19 cellular contexts compared by ENCODE assay signal in genomic region chr1:48341221-48341620, GRCh38.
"Had no signal": no experiment of that assay in that cellular context is flagged by ENCODE, and none has a peak within 500 bp of the region (broad histone marks: within the 10 kb centered on the region; RNA-seq: fewer than 3 reads in every experiment).

No MANE protein-coding gene starts in this region.

- H3K9me3 ChIP-seq: thyroid gland had no signal

- H3K27me3 Mint-ChIP-seq: activated CD4-positive, alpha-beta T cell treated with anti-CD3 and anti-CD28 coated beads, Interleukin-2, amount 10 ng/mL, durations not matched to agents 24 days and 14 days; activated T-cell treated with anti-CD3 and anti-CD28 coated beads, Interleukin-2, amount 50 U/mL, for 24 hours; dendritic cell treated with granulocyte-macrophage colony-stimulating factor and Interleukin-4, amounts not matched to agents 40 ng/mL and 50 ng/mL, for 4 days had no signal

- H3K27me3 ChIP-seq: esophagus squamous epithelium, thyroid gland had no signal

- H3K4me3 Mint-ChIP-seq: activated CD4-positive, alpha-beta T cell treated with anti-CD3 and anti-CD28 coated beads, Interleukin-2, amount 10 ng/mL, durations not matched to agents 24 days and 14 days; activated CD8-positive, alpha-beta T cell treated with anti-CD3 and anti-CD28 coated beads, Interleukin-2, amount 10 ng/mL, durations not matched to agents 7 days and 5 days; activated naive CD4-positive, alpha-beta T cell treated with anti-CD3 and anti-CD28 coated beads for 36 hours; activated T-cell treated with anti-CD3 and anti-CD28 coated beads, Interleukin-2, amount 50 U/mL, for 24 hours; dendritic cell treated with granulocyte-macrophage colony-stimulating factor and Interleukin-4, amounts not matched to agents 40 ng/mL and 50 ng/mL, for 4 days had no signal

- H3K27ac Mint-ChIP-seq: activated CD4-positive, alpha-beta T cell treated with anti-CD3 and anti-CD28 coated beads, Interleukin-2, amount 10 ng/mL, durations not matched to agents 24 days and 14 days; activated CD8-positive, alpha-beta T cell treated with anti-CD3 and anti-CD28 coated beads, Interleukin-2, amount 10 ng/mL, durations not matched to agents 7 days and 5 days; activated naive CD4-positive, alpha-beta T cell treated with anti-CD3 and anti-CD28 coated beads for 36 hours; activated T-cell treated with anti-CD3 and anti-CD28 coated beads, Interleukin-2, amount 50 U/mL, for 24 hours; dendritic cell treated with granulocyte-macrophage colony-stimulating factor and Interleukin-4, amounts not matched to agents 40 ng/mL and 50 ng/mL, for 4 days had no signal

- H3K4me1 ChIP-seq: esophagus squamous epithelium, left ventricle myocardium inferior, thyroid gland had no signal

- DNase-seq: activated CD4-positive, alpha-beta T cell treated with anti-CD3 and anti-CD28 coated beads, Interleukin-2, amount 10 ng/mL, durations not matched to agents 24 days and 14 days; activated CD8-positive, alpha-beta T cell treated with anti-CD3 and anti-CD28 coated beads, Interleukin-2, amount 10 ng/mL, durations not matched to agents 7 days and 5 days; activated naive CD4-positive, alpha-beta T cell treated with anti-CD3 and anti-CD28 coated beads for 36 hours; activated T-cell treated with anti-CD3 and anti-CD28 coated beads, Interleukin-2, amount 50 U/mL, for 24 hours; anterior cingulate cortex; effector CD8-positive, alpha-beta T cell; esophagus squamous epithelium; foreskin fibroblast; hypothalamus; left ventricle myocardium inferior; retina; stimulated activated CD4-positive, alpha-beta T cell treated with anti-CD3 and anti-CD28 coated beads, Interleukin-12 subunit alpha, Interleukin-12 subunit beta, amount 100 ng/mL, for 4 hours; stimulated activated CD4-positive, alpha-beta T cell treated with anti-CD3 and anti-CD28 coated beads, Interleukin-1b, Interleukin-23, amount 100 ng/mL, for 48 hours; stimulated activated CD8-positive, alpha-beta memory T cell treated with anti-CD3 and anti-CD28 coated beads, Interleukin-4, amount 100 ng/mL, for 48 hours; stimulated activated naive CD4-positive, alpha-beta T cell; T-helper 1 cell; T1000; thyroid gland had no signal

- H3K4me1 Mint-ChIP-seq: activated CD4-positive, alpha-beta T cell treated with anti-CD3 and anti-CD28 coated beads, Interleukin-2, amount 10 ng/mL, durations not matched to agents 24 days and 14 days had no signal

- ATAC-seq: activated CD8-positive, alpha-beta T cell treated with anti-CD3 and anti-CD28 coated beads, Interleukin-2, amount 10 ng/mL, durations not matched to agents 7 days and 5 days had no signal

- H3K27ac ChIP-seq: esophagus squamous epithelium, left ventricle myocardium inferior, thyroid gland had no signal
